Comparison of ENCODE assay signal across 10 cellular contexts in the genomic region with DNA sequence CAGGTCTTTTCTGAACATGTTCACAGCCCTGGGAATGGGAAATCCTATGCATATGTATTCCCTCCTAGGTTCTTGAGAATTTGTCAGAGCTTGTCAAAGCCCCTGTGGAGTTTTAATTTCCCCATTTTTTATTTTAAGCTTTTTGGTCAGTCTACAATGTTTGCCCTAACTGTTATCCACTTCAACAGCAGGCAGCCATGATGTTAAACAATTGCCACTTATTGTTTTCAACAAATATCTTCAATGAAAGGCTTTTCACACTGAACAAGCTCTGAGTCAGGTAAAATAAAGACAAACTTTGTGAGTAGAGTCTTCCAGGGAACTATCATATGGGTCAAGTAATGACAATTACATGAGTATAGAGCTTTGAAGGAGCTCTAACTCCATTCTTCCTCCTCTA. TPM values are rescaled to one million over a fixed set of nuclear protein-coding genes. Genes with fewer than 3 reads are reported as not detected.
"Had no signal": no experiment of that assay in that cellular context is flagged by ENCODE, and none has a peak within 500 bp of the region (broad histone marks: within the 10 kb centered on the region; RNA-seq: fewer than 3 reads in every experiment).

No MANE protein-coding gene starts in this region.

- H3K4me2 ChIP-seq: GM23338 had no signal

- H3K27ac ChIP-seq: GM23248 had no signal

- H3K9me3 Mint-ChIP-seq: HFFc6 had no signal

- H3K4me3 ChIP-seq: GM23248, GM23338 had no signal

- DNase-seq: GM23248, GOT3, H7, H9, HCEC 1CT, HFFc6 had no signal

- H3K9ac ChIP-seq: GM23248 had no signal

- H3K4me3 Mint-ChIP-seq: GM23338, H9, HFFc6 had no signal

- H3K27ac Mint-ChIP-seq: GM23338, H9, HFFc6 had no signal

- ATAC-seq: GM23338, HCT116 had no signal

- H2AFZ ChIP-seq: GM23248, GM23338 had no signal

- FAIRE-seq: H54 had no signal

RNA-seq across cellular contexts. Expression of gene ATP1B4, which starts 25.0 kb away (rescaled TPM):
- total RNA-seq: GM23248, GM23338, H4, H7, H9, HFFc6 had no signal
- polyA plus RNA-seq: GM23248, GM23338 had no signal

RNA-seq across cellular contexts. Expression of gene TMEM255A, which starts 25.6 kb away (rescaled TPM):
- total RNA-seq: GM23248 had no signal
- polyA plus RNA-seq: GM23248 had no signal
